In genomic region chr6:55069132-55069781, GRCh38 we compare ENCODE assay signal across 8 cellular contexts.
DNase-seq lines count a peak whose midpoint lies in the region; ATAC-seq and TF ChIP-seq lines count a peak whose summit lies in the region.

No MANE protein-coding gene starts in this region.

- H3K23ac ChIP-seq in neuronal stem cell (ENCODE audit: low read depth, low read length, poor library complexity), result no peak overlapping the region

- ATAC-seq in HG02623 (IDR thresholded peaks at IDR 0.05; ENCODE audit: unreplicated experiment) (peak; percentile 50), esophagus mucosa (peak; percentile 35), GM21515 (IDR thresholded peaks at IDR 0.05; ENCODE audit: unreplicated experiment) (no peak), HG03354 (IDR thresholded peaks at IDR 0.05; ENCODE audit: poor library complexity, severe bottlenecking, unreplicated experiment) (no peak)

- no peak overlapping the region for H4K8ac ChIP-seq in neuronal stem cell (ENCODE audit: low read depth, low read length)

- H3K27me3 ChIP-seq in Peyer's patch (no peaks in the 10 kb centered on the region), neuronal stem cell (ENCODE audit: control insufficient read depth in 3 of 3, insufficient read depth in 3 of 3, low read depth in 1 of 3, low read length in 3 of 3) (no peaks in the 10 kb centered on the region)

- no peak overlapping the region for H2AFZ ChIP-seq in neuronal stem cell (ENCODE audit: low read length)

- no peak overlapping the region for H2BK5ac ChIP-seq in neuronal stem cell (ENCODE audit: low read length)

- H3K9me3 ChIP-seq in Peyer's patch, result no peaks in the 10 kb centered on the region
- no peaks in the 10 kb centered on the region for H3K9me3 ChIP-seq in neuronal stem cell (replicated peaks in 1 of 2; ENCODE audit: control insufficient read depth in 2 of 2, insufficient read depth in 1 of 2, low read depth in 1 of 2, low read length in 2 of 2)

- H3K9ac ChIP-seq in neuronal stem cell (ENCODE audit: low read depth, low read length, poor library complexity), result no peak overlapping the region

- no peak overlapping the region for H4K91ac ChIP-seq in neuronal stem cell (ENCODE audit: low read depth, low read length, poor library complexity)

- no peak overlapping the region for H3K4ac ChIP-seq in neuronal stem cell (ENCODE audit: low read length)

- no CpG with 5 or more reads among the region's 3 CpGs for WGBS in neuronal stem cell (ENCODE audit: extremely low coverage in 2 of 2, insufficient read length in 2 of 2, insufficient replicate concordance in 1 of 2), 2 donors

- H2BK120ac ChIP-seq in neuronal stem cell (ENCODE audit: low read depth, low read length), result no peak overlapping the region

- no peaks in the 10 kb centered on the region for H3K4me1 ChIP-seq in Peyer's patch
- no peaks in the 10 kb centered on the region for H3K4me1 ChIP-seq in neuronal stem cell (ENCODE audit: control insufficient read depth in 2 of 2, insufficient read depth in 1 of 2, low read depth in 1 of 2, low read length in 2 of 2)

- no peak for TF ChIP-seq POLR2A in Peyer's patch (IDR thresholded peaks at IDR 0.05)

- H3K27ac ChIP-seq in Peyer's patch (no peak overlapping the region), neuronal stem cell (replicated peaks; ENCODE audit: low read length) (no peak overlapping the region)

- H3K14ac ChIP-seq in neuronal stem cell (ENCODE audit: low read length), result no peak overlapping the region

- no peak overlapping the region for H2BK15ac ChIP-seq in neuronal stem cell (ENCODE audit: low read length)

- H3K79me1 ChIP-seq in neuronal stem cell (ENCODE audit: low read depth, low read length), result no peaks in the 10 kb centered on the region

- no peak overlapping the region for H3K4me2 ChIP-seq in neuronal stem cell (ENCODE audit: insufficient read depth, low read length, poor library complexity, severe bottlenecking)

- H2BK12ac ChIP-seq in neuronal stem cell (ENCODE audit: low read length), result no peak overlapping the region

- no peak overlapping the region for H3K4me3 ChIP-seq in Peyer's patch
- no peak overlapping the region for H3K4me3 ChIP-seq in neuronal stem cell (ENCODE audit: low read length in 2 of 2)

- no peak overlapping the region for H3K18ac ChIP-seq in neuronal stem cell (ENCODE audit: low read length)

- no peak overlapping the region for H2AK5ac ChIP-seq in neuronal stem cell (ENCODE audit: low read depth, low read length)

- DNase-seq in COLO829 (ENCODE audit: low spot score) (peak; percentile 28), Peyer's patch (peak in 1 of 3 donors; percentile 67), neuronal stem cell (ENCODE audit: low spot score) (peak; percentile 27), COLO668 (lab: John Stamatoyannopoulos, UW; ENCODE audit: unreplicated experiment) (no peak)

- TF ChIP-seq CTCF in Peyer's patch (IDR thresholded peaks at IDR 0.05), result peak in 4 of 6 experiments; percentile 25 to 82 (median 78)

- no peaks in the 10 kb centered on the region for H3K36me3 ChIP-seq in Peyer's patch
- no peaks in the 10 kb centered on the region for H3K36me3 ChIP-seq in neuronal stem cell (replicated peaks in 1 of 2; ENCODE audit: control insufficient read depth in 2 of 2, insufficient read depth in 2 of 2, low read length in 2 of 2)

Comparison
In these comparisons a context has a peak if more than half of its experiments do, and no peak if none do; other contexts are left out.
1. ATAC-seq: peak in HG02623 (single experiment) and esophagus mucosa (single experiment); none in GM21515 (single experiment) and HG03354 (single experiment).